8 cellular contexts compared by ENCODE assay signal in genomic region chr6:105810105-105810921, GRCh38.
DNase-seq lines count a peak whose midpoint lies in the region; ATAC-seq and TF ChIP-seq lines count a peak whose summit lies in the region.

No MANE protein-coding gene starts in this region.

- no peaks in the 10 kb centered on the region for H3K9me3 ChIP-seq in MG63

- no peaks in the 10 kb centered on the region for H3K27me3 ChIP-seq in MG63

- peak overlapping the region; percentile 50 for H3K27ac Mint-ChIP-seq in activated CD8-positive, alpha-beta T cell treated with anti-CD3 and anti-CD28 coated beads for 36 hours
- H3K27ac Mint-ChIP-seq in endothelial cell (ENCODE audit: unreplicated experiment): no peak overlapping the region

- intact Hi-C loops in activated CD8-positive, alpha-beta T cell treated with anti-CD3 and anti-CD28 coated beads for 36 hours (cut with micrococcal nuclease): no loop called here

- POLR2A ChIA-PET in activated CD8-positive, alpha-beta T cell treated with anti-CD3 and anti-CD28 coated beads for 36 hours (lab: Charles Lee): interaction anchor here (0.5 to 0.8 kb wide), 2 partner anchors 270 to 357 kb away, joined by 3 read pairs; no protein-coding TSS in a partner anchor

- in situ Hi-C loops in Caki2 (cut with HindIII; ENCODE audit: low pct_unique_long_range_greater_than_20kb, low sequenced_read_pairs): no loop called here

- peak; percentile 78 for ATAC-seq in GM21717 (IDR thresholded peaks at IDR 0.05; ENCODE audit: unreplicated experiment)
- peak; percentile 92 for ATAC-seq in activated CD8-positive, alpha-beta T cell treated with anti-CD3 and anti-CD28 coated beads for 36 hours

- no peak overlapping the region for H3K4me3 ChIP-seq in MG63

- CTCF ChIA-PET in activated CD8-positive, alpha-beta T cell treated with anti-CD3 and anti-CD28 coated beads for 36 hours (lab: Charles Lee): interaction anchor here (0.7 to 1.0 kb wide), 2 partner anchors 14 to 131 kb away, joined by 3 read pairs; no protein-coding TSS in a partner anchor

- TF ChIP-seq CTCF in activated CD8-positive, alpha-beta T cell treated with anti-CD3 and anti-CD28 coated beads for 36 hours (IDR thresholded peaks at IDR 0.05): no peak
- no peak for TF ChIP-seq CTCF in endothelial cell (IDR thresholded peaks at IDR 0.05; ENCODE audit: unreplicated experiment)

- H3K4me1 Mint-ChIP-seq in activated CD8-positive, alpha-beta T cell treated with anti-CD3 and anti-CD28 coated beads for 36 hours (ENCODE audit: low read depth): peaks cover 33% of the 10 kb centered on the region
- peaks cover 31% of the 10 kb centered on the region for H3K4me1 Mint-ChIP-seq in endothelial cell (ENCODE audit: unreplicated experiment)

- DNase-seq in Caki2 (ENCODE audit: low read depth) (peak; percentile 54), MG63 (peak; percentile 81), glomerular visceral epithelial cell (ENCODE audit: extremely low spot score) (peak; percentile 38), NCI-H2081 treated with DMSO at 0.1 percent for 48 hours (lab: John Stamatoyannopoulos, UW) (no peak), endothelial cell (ENCODE audit: low spot score) (no peak)
- DNase-seq in activated CD8-positive, alpha-beta T cell treated with anti-CD3 and anti-CD28 coated beads for 36 hours: peak; percentile 70
- peak; percentile 16 to 56 for DNase-seq in stimulated activated CD4-positive, alpha-beta T cell treated with anti-CD3 and anti-CD28 coated beads, Interleukin-4, amount 100 ng/mL, for 4 hours

- no peaks in the 10 kb centered on the region for H3K36me3 Mint-ChIP-seq in activated CD8-positive, alpha-beta T cell treated with anti-CD3 and anti-CD28 coated beads for 36 hours (ENCODE audit: low read depth)
- H3K36me3 Mint-ChIP-seq in endothelial cell (ENCODE audit: low read depth, unreplicated experiment): no peaks in the 10 kb centered on the region

- no peaks in the 10 kb centered on the region for H3K36me3 ChIP-seq in MG63

- peaks cover 7% of the 10 kb centered on the region for H3K27me3 Mint-ChIP-seq in activated CD8-positive, alpha-beta T cell treated with anti-CD3 and anti-CD28 coated beads for 36 hours
- H3K27me3 Mint-ChIP-seq in endothelial cell (ENCODE audit: unreplicated experiment): peaks cover 1% of the 10 kb centered on the region

- no peaks in the 10 kb centered on the region for H3K9me3 Mint-ChIP-seq in activated CD8-positive, alpha-beta T cell treated with anti-CD3 and anti-CD28 coated beads for 36 hours
- no peaks in the 10 kb centered on the region for H3K9me3 Mint-ChIP-seq in endothelial cell (ENCODE audit: unreplicated experiment)

- no peak overlapping the region for H3K4me3 Mint-ChIP-seq in activated CD8-positive, alpha-beta T cell treated with anti-CD3 and anti-CD28 coated beads for 36 hours
- no peak overlapping the region for H3K4me3 Mint-ChIP-seq in endothelial cell (ENCODE audit: unreplicated experiment)

Comparison
In these comparisons a context has a peak if more than half of its experiments do, and no peak if none do; other contexts are left out.
1. DNase-seq: peak in Caki2 (single experiment), MG63 (single experiment), activated CD8-positive, alpha-beta T cell treated with anti-CD3 and anti-CD28 coated beads for 36 hours (single experiment), glomerular visceral epithelial cell (single experiment) and stimulated activated CD4-positive, alpha-beta T cell treated with anti-CD3 and anti-CD28 coated beads, Interleukin-4, amount 100 ng/mL, for 4 hours (2 of 2); none in NCI-H2081 treated with DMSO at 0.1 percent for 48 hours (single experiment) and endothelial cell (single experiment).